Comparison of ENCODE assay signal across 11 cellular contexts in genomic region chr1:19073311-19074186, GRCh38.
A peak's percentile ranks its signal among the peaks of the same experiment; 100 is the strongest.
DNase-seq lines count a peak whose midpoint lies in the region; ATAC-seq and TF ChIP-seq lines count a peak whose summit lies in the region.
"Had no signal": no experiment of that assay in that cellular context is flagged by ENCODE, and none has a peak within 500 bp of the region (broad histone marks: within the 10 kb centered on the region; RNA-seq: fewer than 3 reads in every experiment).

No MANE protein-coding gene starts in this region.

- WGBS in heart left ventricle, 4 donors: 67 to 78% (median 71%) methylated on average over 19 to 23 of the region's 23 CpGs

- H3K27ac Mint-ChIP-seq in activated T-helper 1 cell treated with anti-CD3 and anti-CD28 coated beads, Interleukin-12 subunit alpha, Interleukin-12 subunit beta, Interleukin-2, Interleukin-4 antibody, amounts not matched to agents 30 ng/mL and 10 ng/mL and 1 ng/mL, durations not matched to agents 14 hours and 24 hours and 36 hours: peak overlapping the region; percentile 61

- H3K4me1 ChIP-seq in heart left ventricle (peaks cover 0 to 31% (median 14%) of the 10 kb centered on the region in 12 donors), stomach smooth muscle (ENCODE audit: control insufficient read depth, insufficient read depth, low read length) (peaks cover 18% of the 10 kb centered on the region)

- no peak overlapping the region for H3K4me3 Mint-ChIP-seq in activated T-helper 1 cell treated with anti-CD3 and anti-CD28 coated beads, Interleukin-12 subunit alpha, Interleukin-12 subunit beta, Interleukin-2, Interleukin-4 antibody, amounts not matched to agents 30 ng/mL and 10 ng/mL and 1 ng/mL, durations not matched to agents 14 hours and 24 hours and 36 hours

- peaks cover 49% of the 10 kb centered on the region for H3K36me3 Mint-ChIP-seq in activated T-helper 1 cell treated with anti-CD3 and anti-CD28 coated beads, Interleukin-12 subunit alpha, Interleukin-12 subunit beta, Interleukin-2, Interleukin-4 antibody, amounts not matched to agents 30 ng/mL and 10 ng/mL and 1 ng/mL, durations not matched to agents 14 hours and 24 hours and 36 hours (ENCODE audit: low read depth)

- TF ChIP-seq POLR2A in heart left ventricle (IDR thresholded peaks at IDR 0.05): no peak

- peaks cover 0 to 62% (median 60%) of the 10 kb centered on the region in 9 donors for H3K36me3 ChIP-seq in heart left ventricle
- peaks cover 45 to 48% of the 10 kb centered on the region in 2 donors for H3K36me3 ChIP-seq in stomach smooth muscle (ENCODE audit: control insufficient read depth in 2 of 2, insufficient read depth in 2 of 2, low read length in 2 of 2)

- intact Hi-C loops in activated T-helper 1 cell treated with anti-CD3 and anti-CD28 coated beads, Interleukin-12 subunit alpha, Interleukin-12 subunit beta, Interleukin-2, Interleukin-4 antibody, amounts not matched to agents 30 ng/mL and 10 ng/mL and 1 ng/mL, durations not matched to agents 14 hours and 24 hours and 36 hours (cut with micrococcal nuclease): loop anchor here (1.0 to 2.0 kb wide), 5 partner anchors 62 to 189 kb away; no protein-coding TSS in a partner anchor
- intact Hi-C loops in heart left ventricle (cut with DNase I): loop anchor here in 1 of 10 donors (10.0 kb wide), 1 partner anchor 59 kb away; no protein-coding TSS in a partner anchor

- H3K9me3 ChIP-seq in heart left ventricle (no peaks in the 10 kb centered on the region), stomach smooth muscle (ENCODE audit: control insufficient read depth in 2 of 2, low read length in 2 of 2) (no peaks in the 10 kb centered on the region)

- H3K9ac ChIP-seq in stomach smooth muscle (ENCODE audit: low read length in 2 of 2): no peak overlapping the region

- no peak for TF ChIP-seq CTCF in heart left ventricle (IDR thresholded peaks at IDR 0.05)

- H3K4me1 Mint-ChIP-seq in activated T-helper 1 cell treated with anti-CD3 and anti-CD28 coated beads, Interleukin-12 subunit alpha, Interleukin-12 subunit beta, Interleukin-2, Interleukin-4 antibody, amounts not matched to agents 30 ng/mL and 10 ng/mL and 1 ng/mL, durations not matched to agents 14 hours and 24 hours and 36 hours (ENCODE audit: low read depth): peaks cover 34% of the 10 kb centered on the region

- H3K9me3 Mint-ChIP-seq in activated T-helper 1 cell treated with anti-CD3 and anti-CD28 coated beads, Interleukin-12 subunit alpha, Interleukin-12 subunit beta, Interleukin-2, Interleukin-4 antibody, amounts not matched to agents 30 ng/mL and 10 ng/mL and 1 ng/mL, durations not matched to agents 14 hours and 24 hours and 36 hours: no peaks in the 10 kb centered on the region

- H3K27ac ChIP-seq in heart left ventricle (peak overlapping the region in 2 of 12 donors; percentile 1 to 30), stomach smooth muscle (ENCODE audit: low read length) (peak overlapping the region; percentile 11)
- H3K27ac ChIP-seq: PC-9 had no signal

- ATAC-seq in heart left ventricle (peak; percentile 58 to 76 (median 62)), HG02610 (IDR thresholded peaks at IDR 0.05; ENCODE audit: unreplicated experiment) (no peak)

- DNase-seq in NCI-H2196 (lab: John Stamatoyannopoulos, UW; ENCODE audit: unreplicated experiment) (peak; percentile 22), NCI-H2196 treated with DMSO at 0.1 percent for 48 hours (lab: John Stamatoyannopoulos, UW; ENCODE audit: unreplicated experiment) (no peak), heart left ventricle (peak in 4 of 5 donors; percentile 34 to 74 (median 54)), NCI-H187 (lab: John Stamatoyannopoulos, UW) (no peak)
- no peak for DNase-seq in activated T-helper 1 cell treated with anti-CD3 and anti-CD28 coated beads, Interleukin-12 subunit alpha, Interleukin-12 subunit beta, Interleukin-2, Interleukin-4 antibody, amounts not matched to agents 30 ng/mL and 10 ng/mL and 1 ng/mL, durations not matched to agents 14 hours and 24 hours and 36 hours (ENCODE audit: low spot score)
- no peak for DNase-seq in stimulated activated CD4-positive, alpha-beta T cell treated with anti-CD3 and anti-CD28 coated beads, Interleukin-15, amount 100 ng/mL, for 24 hours
- DNase-seq: EL, NCI-H1417, PC-9 had no signal

- peaks cover 4% of the 10 kb centered on the region for H3K27me3 Mint-ChIP-seq in activated T-helper 1 cell treated with anti-CD3 and anti-CD28 coated beads, Interleukin-12 subunit alpha, Interleukin-12 subunit beta, Interleukin-2, Interleukin-4 antibody, amounts not matched to agents 30 ng/mL and 10 ng/mL and 1 ng/mL, durations not matched to agents 14 hours and 24 hours and 36 hours (ENCODE audit: insufficient read depth)

- H3K27me3 ChIP-seq in heart left ventricle (no peaks in the 10 kb centered on the region), stomach smooth muscle (ENCODE audit: control insufficient read depth in 1 of 2, insufficient read depth in 2 of 2, low read length in 2 of 2) (no peaks in the 10 kb centered on the region)

- H3K4me3 ChIP-seq in heart left ventricle (no peak overlapping the region), stomach smooth muscle (ENCODE audit: low read length in 2 of 2) (no peak overlapping the region)
- H3K4me3 ChIP-seq: PC-9 had no signal

Comparison
In these comparisons a context has a peak if more than half of its experiments do, and no peak if none do; other contexts are left out.
1. DNase-seq: peak in NCI-H2196 (single experiment) and heart left ventricle (4 of 5); none in NCI-H2196 treated with DMSO at 0.1 percent for 48 hours (single experiment), activated T-helper 1 cell treated with anti-CD3 and anti-CD28 coated beads, Interleukin-12 subunit alpha, Interleukin-12 subunit beta, Interleukin-2, Interleukin-4 antibody, amounts not matched to agents 30 ng/mL and 10 ng/mL and 1 ng/mL, durations not matched to agents 14 hours and 24 hours and 36 hours (single experiment), NCI-H187 (0 of 2) and stimulated activated CD4-positive, alpha-beta T cell treated with anti-CD3 and anti-CD28 coated beads, Interleukin-15, amount 100 ng/mL, for 24 hours (single experiment).